8 cellular contexts compared by ENCODE assay signal in genomic region chr4:71188197-71188625, GRCh38.
A peak's percentile ranks its signal among the peaks of the same experiment; 100 is the strongest.
DNase-seq lines count a peak whose midpoint lies in the region; ATAC-seq and TF ChIP-seq lines count a peak whose summit lies in the region.

No MANE protein-coding gene starts in this region.

- CTCF ChIA-PET in CD8-positive, alpha-beta T cell (lab: Charles Lee), result interaction anchor here (0.7 to 2.0 kb wide), 3 partner anchors 13 to 28 kb away, joined by 3 to 4 read pairs (median 3); no protein-coding TSS in a partner anchor

- H3K4me3 ChIP-seq in CD8-positive, alpha-beta T cell (ENCODE audit: low read depth, low read length), result peak overlapping the region; percentile 38
- H3K4me3 ChIP-seq in MG63, result peak overlapping the region; percentile 64

- peaks cover 15% of the 10 kb centered on the region for H3K4me1 ChIP-seq in CD8-positive, alpha-beta T cell (ENCODE audit: insufficient read depth, low read length)

- intact Hi-C loops in CD8-positive, alpha-beta T cell (cut with DNase I, micrococcal nuclease), result loop anchor here (5.0 kb wide), 3 partner anchors 74 to 1114 kb away; partner anchors contain the start of gene DCK (in 1 of the 2)

- no peaks in the 10 kb centered on the region for H3K36me3 ChIP-seq in CD8-positive, alpha-beta T cell (ENCODE audit: insufficient read depth, low read length)
- H3K36me3 ChIP-seq in MG63, result no peaks in the 10 kb centered on the region

- peaks cover 33% of the 10 kb centered on the region for H3K27me3 Mint-ChIP-seq in CD8-positive, alpha-beta T cell (ENCODE audit: low read depth)
- H3K27me3 Mint-ChIP-seq in endothelial cell (ENCODE audit: unreplicated experiment) (peaks cover 13% of the 10 kb centered on the region), osteocyte (ENCODE audit: unreplicated experiment) (peaks cover 39% of the 10 kb centered on the region)

- no peak for ATAC-seq in CD8-positive, alpha-beta T cell
- ATAC-seq in HG03457 (IDR thresholded peaks at IDR 0.05; ENCODE audit: unreplicated experiment) (no peak), HG03378 (IDR thresholded peaks at IDR 0.05; ENCODE audit: unreplicated experiment) (no peak)

- H3K9me3 ChIP-seq in CD8-positive, alpha-beta T cell (ENCODE audit: low read length), result no peaks in the 10 kb centered on the region
- H3K9me3 ChIP-seq in MG63, result no peaks in the 10 kb centered on the region

- no peaks in the 10 kb centered on the region for H3K27me3 ChIP-seq in CD8-positive, alpha-beta T cell (ENCODE audit: insufficient read depth, low read length)
- H3K27me3 ChIP-seq in MG63, result no peaks in the 10 kb centered on the region

- H3K27ac Mint-ChIP-seq in CD8-positive, alpha-beta T cell, result peak overlapping the region; percentile 30
- H3K27ac Mint-ChIP-seq in endothelial cell (ENCODE audit: unreplicated experiment) (no peak overlapping the region), osteocyte (ENCODE audit: unreplicated experiment) (peak overlapping the region; percentile 59)

- POLR2A ChIA-PET in CD8-positive, alpha-beta T cell (lab: Charles Lee), result interaction anchor here (1.5 kb wide), 1 partner anchor 13 kb away, joined by 3 read pairs; no protein-coding TSS in a partner anchor

- no peak overlapping the region for H3K27ac ChIP-seq in CD8-positive, alpha-beta T cell (ENCODE audit: low read depth, low read length)

- no peak for TF ChIP-seq CTCF in CD8-positive, alpha-beta T cell (IDR thresholded peaks at IDR 0.05)
- TF ChIP-seq CTCF in endothelial cell (IDR thresholded peaks at IDR 0.05; ENCODE audit: unreplicated experiment), result no peak
- TF ChIP-seq CTCF in osteocyte (IDR thresholded peaks at IDR 0.05), result peak; percentile 8

- H3K36me3 Mint-ChIP-seq in CD8-positive, alpha-beta T cell, result peaks cover 1% of the 10 kb centered on the region
- H3K36me3 Mint-ChIP-seq in endothelial cell (ENCODE audit: low read depth, unreplicated experiment) (no peaks in the 10 kb centered on the region), osteocyte (ENCODE audit: unreplicated experiment) (peaks cover 3% of the 10 kb centered on the region)

- peak overlapping the region; percentile 83 for H3K4me3 Mint-ChIP-seq in CD8-positive, alpha-beta T cell
- H3K4me3 Mint-ChIP-seq in endothelial cell (ENCODE audit: unreplicated experiment), result peak overlapping the region; percentile 83
- H3K4me3 Mint-ChIP-seq in osteocyte (ENCODE audit: unreplicated experiment), result peak overlapping the region; percentile 81

- no peak for DNase-seq in CD8-positive, alpha-beta T cell
- DNase-seq in MG63 (no peak), endothelial cell (ENCODE audit: low spot score) (peak; percentile 13), osteocyte (ENCODE audit: extremely low spot score, unreplicated experiment) (no peak), T-helper 9 cell (no peak), NCI-H226 (no peak)

- H3K9me3 Mint-ChIP-seq in CD8-positive, alpha-beta T cell, result no peaks in the 10 kb centered on the region
- H3K9me3 Mint-ChIP-seq in endothelial cell (ENCODE audit: unreplicated experiment) (no peaks in the 10 kb centered on the region), osteocyte (ENCODE audit: unreplicated experiment) (no peaks in the 10 kb centered on the region)

- H3K4me1 Mint-ChIP-seq in CD8-positive, alpha-beta T cell (ENCODE audit: low read depth), result peaks cover 32% of the 10 kb centered on the region
- peaks cover 10% of the 10 kb centered on the region for H3K4me1 Mint-ChIP-seq in endothelial cell (ENCODE audit: unreplicated experiment)
- H3K4me1 Mint-ChIP-seq in osteocyte (ENCODE audit: unreplicated experiment), result peaks cover 39% of the 10 kb centered on the region
